In genomic region chr18:78006805-78007204, GRCh38 we compare ENCODE assay signal across 21 cellular contexts.
DNase-seq lines count a peak whose midpoint lies in the region; FAIRE-seq and TF ChIP-seq lines count a peak whose summit lies in the region.
"Had no signal": no experiment of that assay in that cellular context is flagged by ENCODE, and none has a peak within 500 bp of the region (broad histone marks: within the 10 kb centered on the region; RNA-seq: fewer than 3 reads in every experiment).

No MANE protein-coding gene starts in this region.

- peaks cover 6% of the 10 kb centered on the region for H3K36me3 Mint-ChIP-seq in nephron progenitor cell (ENCODE audit: low read depth)
- H3K36me3 Mint-ChIP-seq: CD14-positive monocyte had no signal

- H3K27ac Mint-ChIP-seq in nephron progenitor cell = no peak overlapping the region
- H3K27ac Mint-ChIP-seq: CD14-positive monocyte had no signal

- peak; percentile 32 for DNase-seq in ELF-1 (ENCODE audit: low read depth, low spot score)
- DNase-seq in NCI-H1417 (lab: John Stamatoyannopoulos, UW) = peak in 2 of 3 experiments; percentile 31 to 82
- DNase-seq in H1 (ENCODE audit: low read depth in 1 of 2, low spot score in 2 of 2) = no peak
- DNase-seq in nephron progenitor cell = peak; percentile 12
- DNase-seq in pons (ENCODE audit: low spot score) = no peak
- DNase-seq in activated T-cell treated with anti-CD3 and anti-CD28 coated beads for 4 hours = no peak
- no peak for DNase-seq in frontal cortex (ENCODE audit: low spot score in 2 of 2)
- no peak for DNase-seq in NCI-H446 (lab: John Stamatoyannopoulos, UW)
- DNase-seq: DND-41, HCEC 1CT, MM.1S, NCI-H1092 treated with DMSO at 0.1 percent for 48 hours, NCI-H1694 treated with DMSO at 0.1 percent for 48 hours, NCI-H2107, NCI-H2227 treated with DMSO at 0.1 percent for 48 hours, NCI-H524, SJCRH30 had no signal

- H2BK15ac ChIP-seq in H1 (ENCODE audit: low read length) = no peak overlapping the region

- H2BK5ac ChIP-seq in H1 (ENCODE audit: low read depth, low read length) = peak overlapping the region; percentile 8; the same call in 1 of the 2 replicates

- no peak overlapping the region for H4K5ac ChIP-seq in H1 (ENCODE audit: insufficient read length, low read depth, low read length)

- peaks cover 8% of the 10 kb centered on the region; the same call in 1 of the 2 replicates for H3K23me2 ChIP-seq in H1 (ENCODE audit: low read depth, low read length)

- peak overlapping the region; percentile 55 for H2BK120ac ChIP-seq in H1 (replicated peaks; ENCODE audit: low read depth, low read length)

- peaks cover 0 to 4% of the 10 kb centered on the region in 2 experiments; a peak in 2 of 4 replicates for H3K9me3 ChIP-seq in H1 (ENCODE audit: insufficient read depth in 2 of 2, low read depth in 1 of 2, low read length in 1 of 2)
- H3K9me3 ChIP-seq: SJCRH30 had no signal

- 8% methylated on average over 5 of the region's 5 CpGs; no CpG with 5 or more reads in 1 of the 2 experiments for WGBS in H1 (ENCODE audit: extremely low coverage in 1 of 2, insufficient coverage in 1 of 2, insufficient read length in 1 of 2, insufficient replicate concordance in 2 of 2, low coverage in 1 of 2, low lambda C conversion rate in 2 of 2, missing lambda C conversion rate in 1 of 2), 2 experiments

- H3K56ac ChIP-seq in H1 (replicated peaks; ENCODE audit: insufficient read length, low read depth, low read length) = no peak overlapping the region

- peak overlapping the region; percentile 14 for H3K4me3 Mint-ChIP-seq in nephron progenitor cell
- H3K4me3 Mint-ChIP-seq: CD14-positive monocyte had no signal

- no peak for TF ChIP-seq EP300 in H1 (IDR thresholded peaks at IDR 0.05; ENCODE audit: borderline replicate concordance in 1 of 2, low read depth in 2 of 2, low read length in 2 of 2)

- H3K27me3 Mint-ChIP-seq in nephron progenitor cell (ENCODE audit: low read depth, poor library complexity) = peaks cover 4% of the 10 kb centered on the region

- no peaks in the 10 kb centered on the region for H3K79me2 ChIP-seq in H1 (ENCODE audit: control insufficient read depth in 1 of 2, insufficient read depth in 2 of 2, low read length in 2 of 2)

- no peak overlapping the region for H2AK5ac ChIP-seq in H1 (ENCODE audit: low read depth, low read length)

- no peak overlapping the region for H3K27ac ChIP-seq in H1 (ENCODE audit: low read depth, low read length)
- H3K27ac ChIP-seq: 22Rv1, SJCRH30 had no signal

- H3K4me1 Mint-ChIP-seq in nephron progenitor cell = peaks cover 33% of the 10 kb centered on the region
- H3K4me1 Mint-ChIP-seq: CD14-positive monocyte had no signal

- no peak overlapping the region for H3K14ac ChIP-seq in H1 (ENCODE audit: insufficient read length)

- peak overlapping the region; percentile 57 to 80 for H3K4me2 ChIP-seq in H1 (ENCODE audit: insufficient read depth in 1 of 2, low read depth in 2 of 2, low read length in 2 of 2)

- H3K4ac ChIP-seq in H1 (replicated peaks; ENCODE audit: insufficient read length, low read depth, low read length) = no peak overlapping the region

- no peak overlapping the region for H4K91ac ChIP-seq in H1 (replicated peaks; ENCODE audit: insufficient read length, low read length)

- H2BK12ac ChIP-seq in H1 (ENCODE audit: low read depth, low read length) = peak overlapping the region; percentile 29; the same call in 1 of the 2 replicates

- H3K27me3 ChIP-seq in H1 (replicated peaks in 1 of 4; ENCODE audit: control insufficient read depth in 3 of 4, extremely low read depth in 1 of 4, insufficient read depth in 3 of 4, low read length in 3 of 4) = no peaks in the 10 kb centered on the region
- H3K27me3 ChIP-seq: SJCRH30 had no signal

- H2AFZ ChIP-seq in H1 (ENCODE audit: low read length) = no peak overlapping the region

- peaks cover 17% of the 10 kb centered on the region for H3K9me3 Mint-ChIP-seq in nephron progenitor cell

- peak overlapping the region in 1 of 4 experiments; percentile 38; a peak in 2 of 8 replicates for H3K4me3 ChIP-seq in H1 (ENCODE audit: extremely low read depth in 1 of 4, insufficient read depth in 2 of 4, low read depth in 3 of 4, low read length in 4 of 4)
- H3K4me3 ChIP-seq: SJCRH30 had no signal

- H4K8ac ChIP-seq in H1 (ENCODE audit: extremely low read depth, insufficient read depth, low read length) = no peak overlapping the region

- peaks cover 6 to 21% (median 18%) of the 10 kb centered on the region in 4 experiments; a peak in 6 of 7 replicates for H3K4me1 ChIP-seq in H1 (replicated peaks in 1 of 4; ENCODE audit: control insufficient read depth in 3 of 4, insufficient read depth in 4 of 4, low read length in 3 of 4)
- H3K4me1 ChIP-seq: SJCRH30 had no signal

- no peak overlapping the region for H3K23ac ChIP-seq in H1 (ENCODE audit: insufficient read length)

- H4K20me1 ChIP-seq in H1 (replicated peaks in 1 of 2; ENCODE audit: control insufficient read depth in 1 of 2, insufficient read depth in 2 of 2, low read length in 2 of 2) = no peaks in the 10 kb centered on the region

- no peak for TF ChIP-seq POLR2A in H1 (IDR thresholded peaks at IDR 0.05; ENCODE audit: control extremely low read depth in 1 of 2, low read depth in 2 of 2, low read length in 2 of 2)

- POLR2A ChIA-PET in H1 (lab: Charles Lee; ENCODE audit: partially characterized antibody) = no interaction called here

- no peaks in the 10 kb centered on the region for H3K36me3 ChIP-seq in H1 (ENCODE audit: control insufficient read depth in 2 of 4, insufficient read depth in 4 of 4, low read length in 3 of 4)
- H3K36me3 ChIP-seq: SJCRH30 had no signal

- no peak for TF ChIP-seq CTCF in H1 (IDR thresholded peaks at IDR 0.05; ENCODE audit: control extremely low read depth in 1 of 3, insufficient read depth in 1 of 3, low read depth in 1 of 3, low read length in 3 of 3)
- TF ChIP-seq CTCF in nephron progenitor cell (IDR thresholded peaks at IDR 0.05) = no peak

- TF ChIP-seq RAD21 in H1 (IDR thresholded peaks at IDR 0.05 in 1 of 2, conservative IDR thresholded peaks at IDR 0.05 in 1 of 2; ENCODE audit: low read depth in 2 of 2, low read length in 2 of 2) = no peak

- H3K18ac ChIP-seq in H1 (ENCODE audit: extremely low read depth, low read length) = peak overlapping the region; percentile 5; the same call in 1 of the 2 replicates

- no peaks in the 10 kb centered on the region for H3K79me1 ChIP-seq in H1 (ENCODE audit: low read depth, low read length)

- FAIRE-seq in H1 (lab: Jason Lieb, UNC) (peak; percentile 7), frontal cortex (lab: Jason Lieb, UNC) (no peak)
- FAIRE-seq: G401.6, HTR-8/SVneo had no signal

- H3K9ac ChIP-seq in H1 (replicated peaks in 1 of 4; ENCODE audit: extremely low read depth in 1 of 4, low read depth in 3 of 4, low read length in 3 of 4) = no peak overlapping the region

- CTCF ChIA-PET in H1 (lab: Charles Lee; ENCODE audit: partially characterized antibody) = no interaction called here

- no peak overlapping the region for H2BK20ac ChIP-seq in H1 (ENCODE audit: low read length)

TF ChIP-seq in H1, 55 proteins besides CTCF, POLR2A, EP300 and RAD21:
- no peak for TF ChIP-seq BCL11A (IDR thresholded peaks at IDR 0.05; ENCODE audit: low read depth in 2 of 2, low read length in 2 of 2)
- TF ChIP-seq SIRT6 (IDR thresholded peaks at IDR 0.05; ENCODE audit: low read length) = no peak

Comparison
In these comparisons a context has a peak if more than half of its experiments do, and no peak if none do; other contexts are left out.
1. DNase-seq: peak in ELF-1 (single experiment), NCI-H1417 (2 of 3) and nephron progenitor cell (single experiment); none in H1 (0 of 2), pons (single experiment), activated T-cell treated with anti-CD3 and anti-CD28 coated beads for 4 hours (single experiment), frontal cortex (0 of 2) and NCI-H446 (0 of 2).